ENCODE assay signal across 3 cellular contexts in the genomic region with DNA sequence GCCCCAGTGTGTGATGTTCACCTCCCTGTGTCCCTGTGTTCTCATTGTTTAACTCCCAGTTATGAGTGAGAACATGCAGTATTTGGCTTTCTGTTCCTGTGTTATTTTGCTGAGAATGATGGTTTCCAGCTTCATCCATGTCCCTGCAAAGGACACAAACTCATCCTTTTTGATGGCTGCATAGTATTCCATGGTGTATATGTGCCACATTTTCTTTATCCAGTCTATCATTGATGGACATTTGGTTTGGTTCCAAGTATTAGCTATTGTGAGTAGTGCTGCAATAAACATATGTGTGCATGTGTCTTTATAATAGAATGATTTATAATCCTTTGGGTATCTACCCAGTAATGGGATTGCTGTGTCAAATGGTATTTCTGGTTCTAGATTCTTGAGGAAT. TPM values are rescaled to one million over a fixed set of nuclear protein-coding genes. Genes with fewer than 3 reads are reported as not detected.
"Had no signal": no experiment of that assay in that cellular context is flagged by ENCODE, and none has a peak within 500 bp of the region (broad histone marks: within the 10 kb centered on the region; RNA-seq: fewer than 3 reads in every experiment).

No MANE protein-coding gene starts in this region.

RNA-seq across cellular contexts. Expression of gene NRK, which starts 16.7 kb away (rescaled TPM):
- total RNA-seq: myocyte; naive thymus-derived CD4-positive, alpha-beta T cell had no signal
- polyA plus RNA-seq: immature natural killer cell; naive thymus-derived CD4-positive, alpha-beta T cell had no signal
